ENCODE assay signal across 18 cellular contexts in the genomic region with DNA sequence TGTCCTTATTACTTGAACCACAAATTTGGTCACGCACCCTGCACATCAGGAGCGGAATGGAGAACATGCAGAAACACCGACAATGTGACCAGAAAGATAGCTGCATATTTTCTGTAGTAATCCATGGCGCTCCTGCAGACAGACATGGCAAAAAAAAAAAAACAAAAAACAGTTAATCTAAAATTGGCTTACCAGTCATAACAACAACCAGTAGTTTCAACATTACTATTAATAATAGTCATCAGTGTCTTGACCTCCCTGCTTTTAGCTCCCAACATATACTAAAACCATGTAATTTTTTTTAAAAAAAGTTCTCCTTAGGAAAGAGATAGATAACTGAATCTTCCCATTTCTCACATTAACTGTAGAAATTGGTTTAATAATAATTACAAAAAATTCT. TPM values are rescaled to one million over a fixed set of nuclear protein-coding genes. Genes with fewer than 3 reads are reported as not detected.
"Had no signal": no experiment of that assay in that cellular context is flagged by ENCODE, and none has a peak within 500 bp of the region (broad histone marks: within the 10 kb centered on the region; RNA-seq: fewer than 3 reads in every experiment).

No MANE protein-coding gene starts in this region.

- H3K36me3 ChIP-seq: neural progenitor cell, suprapubic skin had no signal

- H3K27me3 ChIP-seq: body of pancreas, neural progenitor cell had no signal

- H3K27ac ChIP-seq: body of pancreas, neural progenitor cell, suprapubic skin had no signal

- H3K9me3 ChIP-seq: body of pancreas, suprapubic skin had no signal

- H3K4me3 ChIP-seq: body of pancreas, neural progenitor cell, suprapubic skin had no signal

- H3K4me1 ChIP-seq: body of pancreas, neural progenitor cell, suprapubic skin had no signal

- ATAC-seq: activated T-cell treated with anti-CD3 and anti-CD28 coated beads, Interleukin-2, amount 50 U/mL, for 72 hours; body of pancreas; esophagus mucosa; sciatic nerve had no signal

- DNase-seq: activated CD4-positive, alpha-beta T cell treated with anti-CD3 and anti-CD28 coated beads, Interleukin-2, amount 10 ng/mL, durations not matched to agents 24 days and 14 days; activated CD4-positive, CD25-positive, alpha-beta regulatory T cell; activated CD8-positive, alpha-beta memory T cell treated with anti-CD3 and anti-CD28 coated beads, Interleukin-2, amount 50 U/mL, for 48 hours; activated gamma-delta T cell treated with Interleukin-2 at 50 U/mL for 16 hours; activated naive CD8-positive, alpha-beta T cell treated with anti-CD3 and anti-CD28 coated beads for 36 hours; activated T-cell treated with anti-CD3 and anti-CD28 coated beads, Interleukin-2, amount 50 U/mL, for 72 hours; amygdala; body of pancreas; caudate nucleus; islet precursor cell; midbrain had no signal

RNA-seq across cellular contexts. Expression of gene CGA, which starts 6.8 kb away (rescaled TPM):
- total RNA-seq: activated CD4-positive, alpha-beta T cell treated with anti-CD3 and anti-CD28 coated beads, Interleukin-2, amount 10 ng/mL, durations not matched to agents 24 days and 14 days; activated naive CD8-positive, alpha-beta T cell treated with anti-CD3 and anti-CD28 coated beads for 36 hours; activated T-cell treated with anti-CD3 and anti-CD28 coated beads, Interleukin-2, amount 50 U/mL, for 72 hours; body of pancreas; esophagus mucosa; lung microvascular endothelial cell; osteocyte; pulmonary artery endothelial cell; sciatic nerve had no signal
